ENCODE assay signal across 8 cellular contexts in genomic region chrX:56232221-56233082, GRCh38. TPM values are rescaled to one million over a fixed set of nuclear protein-coding genes. Genes with fewer than 3 reads are reported as not detected.
A peak's percentile ranks its signal among the peaks of the same experiment; 100 is the strongest.
DNase-seq lines count a peak whose midpoint lies in the region; ATAC-seq, FAIRE-seq and TF ChIP-seq lines count a peak whose summit lies in the region.

Gene KLF8, plus strand, starts transcription at chrX:56232356. Its CDS starts 979 bp downstream, at chrX:56233335.

- no peak within 1 kb of the TSS for H4K8ac ChIP-seq in neuronal stem cell (ENCODE audit: low read depth, low read length)

- no peak within 1 kb of the TSS for H3K27ac Mint-ChIP-seq in HFFc6

- no peak within 1 kb of the TSS for H2BK120ac ChIP-seq in neuronal stem cell (ENCODE audit: low read depth, low read length)

- H2AFZ ChIP-seq in neuronal stem cell (ENCODE audit: low read length) = no peak within 1 kb of the TSS

- DNase-seq in CD1c-positive myeloid dendritic cell (ENCODE audit: extremely low spot score) = peak; percentile 47
- peak; percentile 22 for DNase-seq in activated CD8-positive, alpha-beta memory T cell treated with anti-CD3 and anti-CD28 coated beads, Interleukin-2, amount 50 U/mL, for 4 hours
- peak; percentile 15 for DNase-seq in fibroblast of mammary gland (ENCODE audit: low read depth)
- DNase-seq in neuronal stem cell (ENCODE audit: low spot score) = no peak
- peak; percentile 23 for DNase-seq in urothelium cell line (ENCODE audit: low spot score)
- no peak for DNase-seq in HFFc6

- no peaks in the 10 kb centered on the region for H3K9me3 ChIP-seq in neuronal stem cell (replicated peaks in 1 of 2; ENCODE audit: control insufficient read depth in 2 of 2, insufficient read depth in 1 of 2, low read depth in 1 of 2, low read length in 2 of 2)

- no peak within 1 kb of the TSS for H3K14ac ChIP-seq in neuronal stem cell (ENCODE audit: low read length)

- H3K36me3 Mint-ChIP-seq in HFFc6 (ENCODE audit: low read depth) = no peaks in the 10 kb centered on the region

- H3K4me2 ChIP-seq in neuronal stem cell (ENCODE audit: insufficient read depth, low read length, poor library complexity, severe bottlenecking) = peak within 1 kb of the TSS; percentile 57

- no peaks in the 10 kb centered on the region for H3K36me3 ChIP-seq in neuronal stem cell (replicated peaks in 1 of 2; ENCODE audit: control insufficient read depth in 2 of 2, insufficient read depth in 2 of 2, low read length in 2 of 2)

- WGBS in neuronal stem cell (ENCODE audit: extremely low coverage in 2 of 2, insufficient read length in 2 of 2, insufficient replicate concordance in 1 of 2), 2 donors = no CpG with 5 or more reads among the region's 38 CpGs

- no peaks in the 10 kb centered on the region for H3K79me1 ChIP-seq in neuronal stem cell (ENCODE audit: low read depth, low read length)

- H3K27me3 Mint-ChIP-seq in HFFc6 (ENCODE audit: insufficient read depth) = peaks cover 5% of the 10 kb centered on the region; the same call in 1 of the 2 replicates

- H3K4me3 Mint-ChIP-seq in HFFc6 = no peak within 1 kb of the TSS; the same call in 1 of the 2 replicates

- no peaks in the 10 kb centered on the region for H3K9me3 Mint-ChIP-seq in HFFc6

- ATAC-seq in GM19395 (IDR thresholded peaks at IDR 0.05; ENCODE audit: unreplicated experiment) = peak; percentile 78
- peak; percentile 65 for ATAC-seq in HG03521 (IDR thresholded peaks at IDR 0.05; ENCODE audit: unreplicated experiment)

- H3K4me3 ChIP-seq in fibroblast of mammary gland (ENCODE audit: control insufficient read depth, low read depth, low read length) (peak within 1 kb of the TSS; percentile 46), neuronal stem cell (ENCODE audit: low read length in 2 of 2) (peak within 1 kb of the TSS in 1 of 2 donors; percentile 79)

- no peaks in the 10 kb centered on the region for H3K4me1 Mint-ChIP-seq in HFFc6 (ENCODE audit: low read depth)

- no peak within 1 kb of the TSS for H4K91ac ChIP-seq in neuronal stem cell (ENCODE audit: low read depth, low read length, poor library complexity)

- H2BK15ac ChIP-seq in neuronal stem cell (ENCODE audit: low read length) = no peak within 1 kb of the TSS

- no peak within 1 kb of the TSS for H3K18ac ChIP-seq in neuronal stem cell (ENCODE audit: low read length)

- no peak within 1 kb of the TSS for H2BK5ac ChIP-seq in neuronal stem cell (ENCODE audit: low read length)

- H2BK12ac ChIP-seq in neuronal stem cell (ENCODE audit: low read length) = no peak within 1 kb of the TSS

- H3K23ac ChIP-seq in neuronal stem cell (ENCODE audit: low read depth, low read length, poor library complexity) = no peak within 1 kb of the TSS

- no peak within 1 kb of the TSS for H3K27ac ChIP-seq in neuronal stem cell (replicated peaks; ENCODE audit: low read length)

- H3K4me1 ChIP-seq in neuronal stem cell (ENCODE audit: control insufficient read depth in 2 of 2, insufficient read depth in 1 of 2, low read depth in 1 of 2, low read length in 2 of 2) = no peaks in the 10 kb centered on the region

- H3K4ac ChIP-seq in neuronal stem cell (ENCODE audit: low read length) = no peak within 1 kb of the TSS

- no peak for FAIRE-seq in urothelium cell line (lab: Jason Lieb, UNC)

- no peaks in the 10 kb centered on the region for H3K27me3 ChIP-seq in neuronal stem cell (ENCODE audit: control insufficient read depth in 3 of 3, insufficient read depth in 3 of 3, low read depth in 1 of 3, low read length in 3 of 3)

- TF ChIP-seq CTCF in fibroblast of mammary gland (conservative IDR thresholded peaks at IDR 0.05; ENCODE audit: control insufficient read depth, insufficient read depth, low read depth, low read length) (no peak), HFFc6 (IDR thresholded peaks at IDR 0.05) (no peak)

- H2AK5ac ChIP-seq in neuronal stem cell (ENCODE audit: low read depth, low read length) = no peak within 1 kb of the TSS

- H3K9ac ChIP-seq in neuronal stem cell (ENCODE audit: low read depth, low read length, poor library complexity) = no peak within 1 kb of the TSS

RNA-seq across cellular contexts. Expression of gene KLF8, which starts in this region (rescaled TPM):
- 6.0 TPM for polyA plus RNA-seq in neuronal stem cell (2013, experiment 1 of 2)
- polyA plus RNA-seq in neuronal stem cell (2013, experiment 2 of 2) = 6.1 TPM
- under 1 TPM in 3 of 6 experiments, not detected in 3; 0.03 to 0.09 (median 0.07) TPM for total RNA-seq in HFFc6 (2021; fragmentation: NEBNext Ultra II Directional; extraction: Animal tissue kit (Norgen Biotek cat#: 25700))

Comparison
In these comparisons a context has a peak if more than half of its experiments do, and no peak if none do; other contexts are left out.
1. DNase-seq: peak in CD1c-positive myeloid dendritic cell (single experiment), activated CD8-positive, alpha-beta memory T cell treated with anti-CD3 and anti-CD28 coated beads, Interleukin-2, amount 50 U/mL, for 4 hours (single experiment), fibroblast of mammary gland (single experiment) and urothelium cell line (single experiment); none in neuronal stem cell (single experiment) and HFFc6 (single experiment).